ENCODE assay signal across 31 cellular contexts in genomic region chr9:74348777-74349176, GRCh38.
"Had no signal": no experiment of that assay in that cellular context is flagged by ENCODE, and none has a peak within 500 bp of the region (broad histone marks: within the 10 kb centered on the region; RNA-seq: fewer than 3 reads in every experiment).

No MANE protein-coding gene starts in this region.

- H3K27me3 ChIP-seq: adrenal gland, ascending aorta, body of pancreas, brain microvascular endothelial cell, breast epithelium, cardiac muscle cell had no signal

- H3K4me1 ChIP-seq: adrenal gland, ascending aorta, breast epithelium had no signal

- DNase-seq: activated effector memory CD4-positive, alpha-beta T cell treated with anti-CD3 and anti-CD28 coated beads, Interleukin-2, amount 50 U/mL, for 16 hours; activated effector memory CD4-positive, alpha-beta T cell treated with Interleukin-2 at 50 U/mL for 16 hours; activated gamma-delta T cell; activated gamma-delta T cell treated with Interleukin-2 at 50 U/mL for 16 hours; activated naive CD4-positive, alpha-beta T cell; activated naive CD4-positive, alpha-beta T cell treated with anti-CD3 and anti-CD28 coated beads for 36 hours; activated naive CD4-positive, alpha-beta T cell treated with anti-CD3 and anti-CD28 coated beads, Interleukin-2, amount 10 ng/mL, durations not matched to agents 7 days and 5 days; activated naive CD4-positive, alpha-beta T cell treated with anti-CD3 and anti-CD28 coated beads, Interleukin-2, amount 50 U/mL, for 16 hours; activated naive CD4-positive, alpha-beta T cell treated with Interleukin-2 at 50 U/mL for 16 hours; activated naive CD8-positive, alpha-beta T cell treated with anti-CD3 and anti-CD28 coated beads for 36 hours; activated naive CD8-positive, alpha-beta T cell treated with anti-CD3 and anti-CD28 coated beads, Interleukin-2, amount 10 ng/mL, durations not matched to agents 7 days and 5 days; activated naive CD8-positive, alpha-beta T cell treated with anti-CD3 and anti-CD28 coated beads, Interleukin-2, amount 50 U/mL, for 24 hours; activated T-cell treated with anti-CD3 and anti-CD28 coated beads, Interleukin-2, amount 50 U/mL, for 24 hours; activated T-cell treated with anti-CD3 and anti-CD28 coated beads, Interleukin-2, amount 50 U/mL, for 4 hours; activated T-cell treated with anti-CD3 and anti-CD28 coated beads, Interleukin-2, amount 50 U/mL, for 48 hours; activated T-cell treated with anti-CD3 and anti-CD28 coated beads, Interleukin-2, amount 50 U/mL, for 72 hours; adrenal gland; amniotic stem cell; amygdala; anterior cingulate cortex; aorta; body of pancreas; brain microvascular endothelial cell; caudate nucleus; central memory CD4-positive, alpha-beta T cell; cerebellar nuclear complex had no signal

- H3K27ac ChIP-seq: adrenal gland, ascending aorta, body of pancreas, brain microvascular endothelial cell, breast epithelium, cardiac muscle cell had no signal

- H3K36me3 ChIP-seq: adrenal gland, ascending aorta, brain microvascular endothelial cell, breast epithelium, cardiac muscle cell had no signal

- H3K9me3 ChIP-seq: adrenal gland, ascending aorta, body of pancreas, breast epithelium had no signal

- H3K4me3 ChIP-seq: adrenal gland, ascending aorta, body of pancreas, breast epithelium, cardiac muscle cell had no signal

- ATAC-seq: activated naive CD4-positive, alpha-beta T cell treated with anti-CD3 and anti-CD28 coated beads, Interleukin-2, amount 50 U/mL, for 72 hours; activated naive CD8-positive, alpha-beta T cell treated with anti-CD3 and anti-CD28 coated beads, Interleukin-2, amount 50 U/mL, for 24 hours; activated T-cell treated with anti-CD3 and anti-CD28 coated beads, Interleukin-2, amount 50 U/mL, for 4 hours; activated T-cell treated with anti-CD3 and anti-CD28 coated beads, Interleukin-2, amount 50 U/mL, for 72 hours; activated T-helper 17 cell treated with anti-CD3 and anti-CD28 coated beads, Interleukin-2, amount 50 U/mL, for 72 hours; body of pancreas had no signal
